Comparison of ENCODE assay signal across 25 cellular contexts in the genomic region with DNA sequence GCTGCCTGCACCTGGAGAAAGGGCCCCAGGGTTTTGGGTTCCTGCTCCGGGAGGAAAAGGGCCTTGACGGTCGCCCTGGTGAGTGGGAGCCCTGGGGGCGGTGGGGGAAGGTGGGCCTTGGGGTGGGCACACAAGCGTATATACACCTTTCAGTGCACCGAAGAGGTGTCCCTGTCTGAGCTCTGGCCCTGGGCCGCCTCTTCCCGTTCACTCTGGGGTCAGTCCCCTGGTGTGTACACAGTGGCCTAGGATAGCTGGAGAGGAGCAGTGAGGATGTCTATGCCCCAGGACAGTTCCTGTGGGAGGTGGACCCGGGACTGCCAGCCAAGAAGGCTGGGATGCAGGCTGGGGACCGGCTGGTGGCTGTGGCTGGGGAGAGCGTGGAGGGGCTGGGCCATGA. TPM values are rescaled to one million over a fixed set of nuclear protein-coding genes. Genes with fewer than 3 reads are reported as not detected.
"Had no signal": no experiment of that assay in that cellular context is flagged by ENCODE, and none has a peak within 500 bp of the region (broad histone marks: within the 10 kb centered on the region; RNA-seq: fewer than 3 reads in every experiment).

No MANE protein-coding gene starts in this region.

- H3K36me3 ChIP-seq: right lobe of liver, uterus had no signal

- H3K9ac ChIP-seq: parathyroid adenoma had no signal

- H3K36me3 Mint-ChIP-seq: memory B cell had no signal

- H3K27me3 Mint-ChIP-seq: stimulated activated naive CD8-positive, alpha-beta T cell treated with anti-CD3 and anti-CD28 coated beads, Interleukin-15, Interleukin-2, amounts not matched to agents 100 ng/mL and 50 ng/mL, for 24 hours had no signal

- H3K9me3 ChIP-seq: psoas muscle, right lobe of liver, spleen, tibial artery, upper lobe of left lung, uterus had no signal

- H3K4me1 ChIP-seq: parathyroid adenoma, psoas muscle, right lobe of liver, tibial artery, upper lobe of left lung, uterus had no signal

- H3K27me3 ChIP-seq: hepatocyte, right lobe of liver, upper lobe of left lung, uterus had no signal

- DNase-seq: foreskin melanocyte; head of caudate nucleus; midbrain; nucleus accumbens; psoas muscle; retina; right lobe of liver; spleen; stimulated activated CD4-positive, alpha-beta T cell treated with anti-CD3 and anti-CD28 coated beads, Interleukin-15, amount 100 ng/mL, for 24 hours; stimulated activated CD4-positive, alpha-beta T cell treated with anti-CD3 and anti-CD28 coated beads, Interleukin-1b, Interleukin-23, amount 100 ng/mL, for 48 hours; stimulated activated CD4-positive, alpha-beta T cell treated with anti-CD3 and anti-CD28 coated beads, Interleukin-4, amount 100 ng/mL, for 24 hours; tibial artery; upper lobe of left lung; uterus had no signal

- H3K27ac ChIP-seq: hepatocyte, parathyroid adenoma, psoas muscle, right lobe of liver, spleen, tibial artery, upper lobe of left lung, uterus had no signal

- H3K4me3 ChIP-seq: hepatocyte, psoas muscle, right lobe of liver, spleen, tibial artery, upper lobe of left lung, uterus had no signal

- FAIRE-seq: colon, islet of Langerhans had no signal

- H3K4me2 ChIP-seq: hepatocyte had no signal

- H2AFZ ChIP-seq: hepatocyte, parathyroid adenoma had no signal

- H3K9me3 Mint-ChIP-seq: dendritic cell treated with granulocyte-macrophage colony-stimulating factor and Interleukin-4, amounts not matched to agents 40 ng/mL and 50 ng/mL, for 4 days; memory B cell; stimulated activated memory B cell treated with anti-CD40 and anti-IgM and Interleukin-4, amounts not matched to agents 10 μg/mL and 1 μg/mL and 100 μg/mL, for 72 hours; stimulated activated naive CD8-positive, alpha-beta T cell treated with anti-CD3 and anti-CD28 coated beads, Interleukin-15, Interleukin-2, amounts not matched to agents 100 ng/mL and 50 ng/mL, for 24 hours had no signal

- ATAC-seq: left lobe of liver; psoas muscle; stimulated activated memory B cell treated with anti-CD40 and anti-IgM and Interleukin-4, amounts not matched to agents 10 μg/mL and 1 μg/mL and 100 μg/mL, for 72 hours had no signal

- H3K4me3 Mint-ChIP-seq: dendritic cell treated with granulocyte-macrophage colony-stimulating factor and Interleukin-4, amounts not matched to agents 40 ng/mL and 50 ng/mL, for 4 days; memory B cell; stimulated activated memory B cell treated with anti-CD40 and anti-IgM and Interleukin-4, amounts not matched to agents 10 μg/mL and 1 μg/mL and 100 μg/mL, for 72 hours; stimulated activated naive CD8-positive, alpha-beta T cell treated with anti-CD3 and anti-CD28 coated beads, Interleukin-15, Interleukin-2, amounts not matched to agents 100 ng/mL and 50 ng/mL, for 24 hours had no signal

- H3K27ac Mint-ChIP-seq: dendritic cell treated with granulocyte-macrophage colony-stimulating factor and Interleukin-4, amounts not matched to agents 40 ng/mL and 50 ng/mL, for 4 days; memory B cell; stimulated activated memory B cell treated with anti-CD40 and anti-IgM and Interleukin-4, amounts not matched to agents 10 μg/mL and 1 μg/mL and 100 μg/mL, for 72 hours; stimulated activated naive CD8-positive, alpha-beta T cell treated with anti-CD3 and anti-CD28 coated beads, Interleukin-15, Interleukin-2, amounts not matched to agents 100 ng/mL and 50 ng/mL, for 24 hours had no signal

RNA-seq across cellular contexts. Expression of a gene that starts 2.8 kb away (rescaled TPM):
- total RNA-seq: psoas muscle, spleen, temporal lobe had no signal
- polyA plus RNA-seq: neural cell had no signal

RNA-seq across cellular contexts. Expression of a gene that starts 39.2 kb away (rescaled TPM):
- total RNA-seq: hepatocyte had no signal
